1 cellular context compared by ENCODE assay signal in the genomic region with DNA sequence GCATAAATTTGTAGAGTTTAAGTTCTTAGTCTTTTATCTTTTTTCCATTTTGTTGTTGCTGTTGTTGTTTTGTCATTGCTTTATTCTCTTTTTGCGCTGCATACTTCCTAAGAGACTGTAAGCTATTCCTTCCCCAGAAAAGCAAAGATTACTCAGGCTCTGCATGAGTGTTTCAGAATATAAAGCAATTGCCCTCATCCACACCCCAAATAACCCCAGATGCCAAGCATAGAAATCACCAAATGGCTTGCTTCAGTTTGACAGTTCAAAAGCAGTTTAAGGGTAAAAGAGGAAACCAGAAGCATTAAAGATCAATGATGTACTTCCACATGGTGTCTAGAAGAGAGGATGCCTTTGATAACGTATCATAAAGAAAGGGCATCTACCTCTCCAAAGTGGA.
TF ChIP-seq lines count a peak whose summit lies in the region.

No MANE protein-coding gene starts in this region.

TF ChIP-seq in K562, 482 proteins besides CTCF, POLR2A, EP300 and RAD21:
- TF ChIP-seq, protein P1, sequence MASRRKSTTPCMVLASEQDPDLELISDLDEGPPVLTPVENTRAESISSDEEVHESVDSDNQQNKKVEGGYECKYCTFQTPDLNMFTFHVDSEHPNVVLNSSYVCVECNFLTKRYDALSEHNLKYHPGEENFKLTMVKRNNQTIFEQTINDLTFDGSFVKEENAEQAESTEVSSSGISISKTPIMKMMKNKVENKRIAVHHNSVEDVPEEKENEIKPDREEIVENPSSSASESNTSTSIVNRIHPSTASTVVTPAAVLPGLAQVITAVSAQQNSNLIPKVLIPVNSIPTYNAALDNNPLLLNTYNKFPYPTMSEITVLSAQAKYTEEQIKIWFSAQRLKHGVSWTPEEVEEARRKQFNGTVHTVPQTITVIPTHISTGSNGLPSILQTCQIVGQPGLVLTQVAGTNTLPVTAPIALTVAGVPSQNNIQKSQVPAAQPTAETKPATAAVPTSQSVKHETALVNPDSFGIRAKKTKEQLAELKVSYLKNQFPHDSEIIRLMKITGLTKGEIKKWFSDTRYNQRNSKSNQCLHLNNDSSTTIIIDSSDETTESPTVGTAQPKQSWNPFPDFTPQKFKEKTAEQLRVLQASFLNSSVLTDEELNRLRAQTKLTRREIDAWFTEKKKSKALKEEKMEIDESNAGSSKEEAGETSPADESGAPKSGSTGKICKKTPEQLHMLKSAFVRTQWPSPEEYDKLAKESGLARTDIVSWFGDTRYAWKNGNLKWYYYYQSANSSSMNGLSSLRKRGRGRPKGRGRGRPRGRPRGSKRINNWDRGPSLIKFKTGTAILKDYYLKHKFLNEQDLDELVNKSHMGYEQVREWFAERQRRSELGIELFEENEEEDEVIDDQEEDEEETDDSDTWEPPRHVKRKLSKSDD (conservative IDR thresholded peaks at IDR 0.05; ENCODE audit: low read length), result no peak
- TF ChIP-seq, protein P2, sequence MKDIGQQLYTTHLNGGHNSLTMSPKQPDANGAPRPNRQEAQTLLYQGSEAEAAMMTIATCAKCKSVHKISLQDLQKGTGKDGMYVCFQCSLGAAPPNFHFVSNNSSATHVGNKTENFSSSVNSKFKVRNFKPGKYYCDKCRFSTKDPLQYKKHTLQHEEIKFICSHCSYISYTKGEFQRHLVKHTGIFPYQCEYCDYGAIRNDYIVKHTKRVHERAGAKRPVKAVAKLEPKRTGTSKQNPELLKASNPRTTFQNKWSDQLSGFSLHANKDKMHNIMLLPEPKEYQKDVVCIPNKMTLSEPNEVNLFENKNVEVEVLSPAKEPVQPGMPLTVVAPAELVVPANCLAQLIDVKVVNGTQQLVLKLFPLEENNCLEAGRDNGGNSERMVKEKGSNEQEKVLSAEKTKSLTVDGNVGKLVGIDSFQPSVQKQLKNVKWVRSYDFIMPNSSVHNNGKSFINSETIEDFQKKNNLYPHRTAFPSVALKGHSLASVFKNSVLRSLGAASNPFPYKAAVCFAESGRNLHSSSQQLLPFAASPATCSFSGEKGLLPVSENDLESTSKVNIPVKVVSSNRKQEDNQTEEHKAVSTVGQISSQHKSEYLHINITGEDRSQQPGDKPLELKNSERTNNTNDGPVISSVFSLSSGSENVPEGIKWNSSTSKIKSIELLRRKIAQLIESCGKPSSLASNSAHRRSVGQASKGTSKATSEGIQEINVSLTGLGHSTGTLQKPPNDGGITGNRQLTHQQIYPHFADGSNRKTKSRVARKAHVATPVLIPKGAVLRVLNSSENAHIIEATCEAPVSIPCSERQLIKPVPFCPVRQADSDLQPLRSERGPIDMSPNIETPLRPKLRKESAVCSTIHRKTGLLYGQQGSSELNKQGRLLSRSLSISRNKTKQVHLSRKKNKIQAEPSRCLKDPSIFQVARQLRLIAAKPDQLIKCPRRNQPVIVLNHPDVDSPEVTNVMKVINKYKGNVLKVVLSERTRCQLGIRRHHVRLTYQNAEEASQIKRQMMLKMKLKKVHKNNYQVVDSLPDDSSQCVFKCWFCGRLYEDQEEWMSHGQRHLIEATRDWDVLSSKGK (CRISPR knock-in tag; IDR thresholded peaks at IDR 0.05), result no peak
- TF ChIP-seq ZBTB17 (CRISPR knock-in tag; IDR thresholded peaks at IDR 0.05) (peak; percentile 3; the same call in 1 of the 2 replicates), CBX2 (IDR thresholded peaks at IDR 0.05; ENCODE audit: insufficient read depth, low read length, poor library complexity, severe bottlenecking) (no peak), KLF1 (tag; IDR thresholded peaks at IDR 0.05) (no peak), C11orf30 (IDR thresholded peaks at IDR 0.05; ENCODE audit: low read depth) (no peak), PURB (CRISPR knock-in tag; IDR thresholded peaks at IDR 0.05; ENCODE audit: low read depth) (no peak), GTF2F1 (IDR thresholded peaks at IDR 0.05; ENCODE audit: low read depth, low read length) (no peak), ZKSCAN8 (CRISPR knock-in tag; IDR thresholded peaks at IDR 0.05) (0 out of 2 replicates have a peak, but pooled peaks have one; percentile 32), ZC3H11A (IDR thresholded peaks at IDR 0.05; ENCODE audit: low read depth, low read length) (no peak), ZNF589 (CRISPR knock-in tag; IDR thresholded peaks at IDR 0.05; ENCODE audit: low read depth) (0 out of 2 replicates have a peak, but pooled peaks have one; percentile 62), KHSRP (IDR thresholded peaks at IDR 0.05) (no peak), SNRNP70 (optimal IDR thresholded peaks at IDR 0.05; ENCODE audit: low read depth, low read length) (no peak), NBN (IDR thresholded peaks at IDR 0.05; ENCODE audit: low read depth) (no peak), RBFOX2 (IDR thresholded peaks at IDR 0.05; ENCODE audit: low read depth, low read length) (0 out of 2 replicates have a peak, but pooled peaks have one; percentile 26), TSC22D4 (tag; IDR thresholded peaks at IDR 0.05) (no peak), ZBTB34 (CRISPR knock-in tag; IDR thresholded peaks at IDR 0.05) (no peak), ZNF175 (CRISPR knock-in tag; IDR thresholded peaks at IDR 0.05; ENCODE audit: low read depth) (0 out of 2 replicates have a peak, but pooled peaks have one; percentile 66), MXD1 (CRISPR knock-in tag; IDR thresholded peaks at IDR 0.05; ENCODE audit: borderline replicate concordance, poor library complexity, severe bottlenecking) (no peak), HES1 (IDR thresholded peaks at IDR 0.05; ENCODE audit: low read depth) (no peak), BACH1 (tag; IDR thresholded peaks at IDR 0.05) (no peak)
- TF ChIP-seq, protein P3, sequence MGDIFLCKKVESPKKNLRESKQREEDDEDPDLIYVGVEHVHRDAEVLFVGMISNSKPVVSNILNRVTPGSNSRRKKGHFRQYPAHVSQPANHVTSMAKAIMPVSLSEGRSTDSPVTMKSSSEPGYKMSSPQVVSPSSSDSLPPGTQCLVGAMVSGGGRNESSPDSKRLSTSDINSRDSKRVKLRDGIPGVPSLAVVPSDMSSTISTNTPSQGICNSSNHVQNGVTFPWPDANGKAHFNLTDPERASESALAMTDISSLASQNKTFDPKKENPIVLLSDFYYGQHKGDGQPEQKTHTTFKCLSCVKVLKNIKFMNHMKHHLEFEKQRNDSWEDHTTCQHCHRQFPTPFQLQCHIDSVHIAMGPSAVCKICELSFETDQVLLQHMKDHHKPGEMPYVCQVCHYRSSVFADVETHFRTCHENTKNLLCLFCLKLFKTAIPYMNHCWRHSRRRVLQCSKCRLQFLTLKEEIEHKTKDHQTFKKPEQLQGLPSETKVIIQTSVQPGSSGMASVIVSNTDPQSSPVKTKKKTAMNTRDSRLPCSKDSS (IDR thresholded peaks at IDR 0.05; ENCODE audit: low read depth, partially characterized antibody), result no peak
- TF ChIP-seq, protein P4, sequence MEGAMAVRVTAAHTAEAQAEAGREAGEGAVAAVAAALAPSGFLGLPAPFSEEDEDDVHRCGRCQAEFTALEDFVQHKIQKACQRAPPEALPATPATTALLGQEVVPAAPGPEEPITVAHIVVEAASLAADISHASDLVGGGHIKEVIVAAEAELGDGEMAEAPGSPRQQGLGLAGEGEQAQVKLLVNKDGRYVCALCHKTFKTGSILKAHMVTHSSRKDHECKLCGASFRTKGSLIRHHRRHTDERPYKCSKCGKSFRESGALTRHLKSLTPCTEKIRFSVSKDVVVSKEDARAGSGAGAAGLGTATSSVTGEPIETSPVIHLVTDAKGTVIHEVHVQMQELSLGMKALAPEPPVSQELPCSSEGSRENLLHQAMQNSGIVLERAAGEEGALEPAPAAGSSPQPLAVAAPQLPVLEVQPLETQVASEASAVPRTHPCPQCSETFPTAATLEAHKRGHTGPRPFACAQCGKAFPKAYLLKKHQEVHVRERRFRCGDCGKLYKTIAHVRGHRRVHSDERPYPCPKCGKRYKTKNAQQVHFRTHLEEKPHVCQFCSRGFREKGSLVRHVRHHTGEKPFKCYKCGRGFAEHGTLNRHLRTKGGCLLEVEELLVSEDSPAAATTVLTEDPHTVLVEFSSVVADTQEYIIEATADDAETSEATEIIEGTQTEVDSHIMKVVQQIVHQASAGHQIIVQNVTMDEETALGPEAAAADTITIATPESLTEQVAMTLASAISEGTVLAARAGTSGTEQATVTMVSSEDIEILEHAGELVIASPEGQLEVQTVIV (CRISPR knock-in tag; IDR thresholded peaks at IDR 0.05; ENCODE audit: borderline replicate concordance), result no peak
